Comparison of ENCODE assay signal across 1 cellular context in the genomic region with DNA sequence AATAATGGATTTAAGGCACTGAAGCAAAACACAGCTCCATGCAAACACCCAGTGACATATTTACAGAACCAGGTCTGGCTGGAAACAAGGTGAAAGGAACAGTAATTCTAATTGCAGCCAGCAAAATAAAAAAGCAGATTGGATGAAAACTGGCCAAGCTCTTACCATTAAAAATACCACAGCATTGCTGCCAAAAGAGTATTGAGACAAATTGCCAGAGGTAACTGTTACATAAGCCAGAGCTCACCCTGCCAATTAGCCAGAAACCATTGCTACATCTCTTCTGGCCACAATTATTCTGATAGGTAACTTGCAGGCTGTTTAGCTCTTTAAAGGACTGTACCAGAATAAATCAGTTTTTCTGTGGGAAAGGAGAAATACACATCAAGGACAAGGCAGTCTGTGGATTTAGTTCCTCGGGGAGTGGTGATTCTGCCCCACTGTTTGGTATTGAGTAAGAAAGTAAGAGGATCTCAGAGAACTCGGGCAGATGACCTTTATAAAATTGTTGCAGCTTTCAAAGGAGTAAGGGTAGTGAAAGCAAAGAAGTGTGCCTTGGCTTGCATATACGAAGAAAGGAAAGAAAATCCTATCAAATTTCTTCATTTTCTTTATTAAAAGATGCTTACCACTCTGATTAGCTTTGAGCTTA.
TF ChIP-seq lines count a peak whose summit lies in the region.

No MANE protein-coding gene starts in this region.

TF ChIP-seq in liver, 16 proteins besides CTCF, POLR2A, EP300 and RAD21:
- TF ChIP-seq REST (IDR thresholded peaks at IDR 0.05) (no peak), FOXA2 (IDR thresholded peaks at IDR 0.05) (peak; percentile 17), RXRA (IDR thresholded peaks at IDR 0.05) (peak; percentile 42 to 71), EGR1 (IDR thresholded peaks at IDR 0.05; ENCODE audit: low read depth in 2 of 2) (no peak), ZBTB33 (IDR thresholded peaks at IDR 0.05) (peak; percentile 34), NR2F2 (IDR thresholded peaks at IDR 0.05) (no peak), HNF4A (conservative IDR thresholded peaks at IDR 0.05) (peak; percentile 54 to 71), GABPA (IDR thresholded peaks at IDR 0.05 in 1 of 2, conservative IDR thresholded peaks at IDR 0.05 in 1 of 2) (peak in 1 of 2 donors; percentile 16), SP1 (IDR thresholded peaks at IDR 0.05) (peak; percentile 40), YY1 (IDR thresholded peaks at IDR 0.05) (peak; percentile 63), MAX (IDR thresholded peaks at IDR 0.05) (no peak), JUND (IDR thresholded peaks at IDR 0.05) (peak in 1 of 2 donors; percentile 39), HNF4G (IDR thresholded peaks at IDR 0.05) (peak; percentile 17), TAF1 (conservative IDR thresholded peaks at IDR 0.05) (no peak), ATF3 (IDR thresholded peaks at IDR 0.05) (peak; percentile 64), FOXA1 (IDR thresholded peaks at IDR 0.05) (no peak)
